In genomic region chr22:19291580-19292261, GRCh38 we compare ENCODE assay signal across 7 cellular contexts. TPM values are rescaled to one million over a fixed set of nuclear protein-coding genes. Genes with fewer than 3 reads are reported as not detected.
DNase-seq lines count a peak whose midpoint lies in the region; ATAC-seq and TF ChIP-seq lines count a peak whose summit lies in the region.

CLTCL1 (minus strand) TSS chr22:19291719; CDS start chr22:19291641, 78 bp downstream.

- WGBS in esophagus muscularis mucosa: 0% methylated on average over 22 of the region's 65 CpGs

- intact Hi-C loops in esophagus muscularis mucosa (cut with DNase I): no loop called here

- H3F3A ChIP-seq in OCI-LY1 (ENCODE audit: insufficient read depth, low read length): no peaks in the 10 kb centered on the region

- TF ChIP-seq CTCF in GM12875 (IDR thresholded peaks at IDR 0.05; ENCODE audit: borderline replicate concordance, insufficient read depth, low read depth, low read length) (no peak), OCI-LY1 (IDR thresholded peaks at IDR 0.05; ENCODE audit: low read length) (no peak), esophagus muscularis mucosa (IDR thresholded peaks at IDR 0.05) (no peak)

- H3K79me2 ChIP-seq in OCI-LY1 (ENCODE audit: insufficient read depth, low read length): no peaks in the 10 kb centered on the region

- H3K9me3 ChIP-seq in OCI-LY1 (ENCODE audit: low read length): no peaks in the 10 kb centered on the region
- no peaks in the 10 kb centered on the region for H3K9me3 ChIP-seq in esophagus muscularis mucosa
- no peaks in the 10 kb centered on the region for H3K9me3 ChIP-seq in muscle layer of colon (ENCODE audit: low read length)

- peaks cover 25% of the 10 kb centered on the region for H3K4me1 Mint-ChIP-seq in activated T-cell treated with anti-CD3 and anti-CD28 coated beads, Interleukin-2, amount 50 U/mL, for 24 hours (ENCODE audit: low read depth)

- H3K9me2 ChIP-seq in OCI-LY1 (ENCODE audit: low read depth, low read length): no peaks in the 10 kb centered on the region

- peak; percentile 82 for DNase-seq in activated T-cell treated with anti-CD3 and anti-CD28 coated beads, Interleukin-2, amount 50 U/mL, for 24 hours
- DNase-seq in esophagus muscularis mucosa (ENCODE audit: extremely low spot score): peak; percentile 93
- DNase-seq in stimulated activated CD8-positive, alpha-beta memory T cell treated with anti-CD3 and anti-CD28 coated beads, Interleukin-4, amount 100 ng/mL, for 48 hours: peak; percentile 81

- H3K9me3 Mint-ChIP-seq in activated T-cell treated with anti-CD3 and anti-CD28 coated beads, Interleukin-2, amount 50 U/mL, for 24 hours: no peaks in the 10 kb centered on the region

- H3K4me3 Mint-ChIP-seq in activated T-cell treated with anti-CD3 and anti-CD28 coated beads, Interleukin-2, amount 50 U/mL, for 24 hours: peak within 1 kb of the TSS; percentile 86

- peak within 1 kb of the TSS; percentile 96 for H3K4me2 ChIP-seq in OCI-LY1 (ENCODE audit: low read length)

- peak; percentile 43 for ATAC-seq in HG03108 (IDR thresholded peaks at IDR 0.05; ENCODE audit: unreplicated experiment)

- peaks cover 2% of the 10 kb centered on the region for H3K36me3 Mint-ChIP-seq in activated T-cell treated with anti-CD3 and anti-CD28 coated beads, Interleukin-2, amount 50 U/mL, for 24 hours (ENCODE audit: low read depth)

- TF ChIP-seq EP300 in esophagus muscularis mucosa (IDR thresholded peaks at IDR 0.05): no peak

- H4K20me1 ChIP-seq in OCI-LY1 (ENCODE audit: insufficient read depth, low read length): no peaks in the 10 kb centered on the region

- peak within 1 kb of the TSS; percentile 89 for H3K9ac ChIP-seq in OCI-LY1 (ENCODE audit: low read length)
- H3K9ac ChIP-seq in muscle layer of colon (ENCODE audit: low read length): peak within 1 kb of the TSS; percentile 94

- peaks cover 20% of the 10 kb centered on the region for H3K4me1 ChIP-seq in OCI-LY1 (ENCODE audit: insufficient read depth, low read length, severe bottlenecking)
- peaks cover 18 to 33% (median 26%) of the 10 kb centered on the region in 4 donors for H3K4me1 ChIP-seq in esophagus muscularis mucosa
- H3K4me1 ChIP-seq in muscle layer of colon (ENCODE audit: insufficient read depth, low read length): peaks cover 15% of the 10 kb centered on the region

- TF ChIP-seq POLR2A in esophagus muscularis mucosa (IDR thresholded peaks at IDR 0.05; ENCODE audit: low read depth): peak; percentile 47

- H3K36me3 ChIP-seq in OCI-LY1 (ENCODE audit: insufficient read depth, low read length) (no peaks in the 10 kb centered on the region), esophagus muscularis mucosa (no peaks in the 10 kb centered on the region), muscle layer of colon (ENCODE audit: insufficient read depth, low read length) (no peaks in the 10 kb centered on the region)

- H3K27me3 ChIP-seq in OCI-LY1 (ENCODE audit: insufficient read depth, low read length) (0 out of 2 replicates have a peak, but pooled peaks cover 5% of the 10 kb centered on the region), esophagus muscularis mucosa (no peaks in the 10 kb centered on the region), muscle layer of colon (ENCODE audit: control insufficient read depth in 1 of 2, insufficient read depth in 2 of 2, low read length in 2 of 2) (no peaks in the 10 kb centered on the region)

- peaks cover 27% of the 10 kb centered on the region for H3K27me3 Mint-ChIP-seq in activated T-cell treated with anti-CD3 and anti-CD28 coated beads, Interleukin-2, amount 50 U/mL, for 24 hours

- H3K4me3 ChIP-seq in GM12875 (ENCODE audit: low read depth, low read length) (peak within 1 kb of the TSS; percentile 58), OCI-LY1 (ENCODE audit: low read depth, low read length, poor library complexity, severe bottlenecking) (peak within 1 kb of the TSS; percentile 84), esophagus muscularis mucosa (peak within 1 kb of the TSS; percentile 81 to 99 (median 96)), muscle layer of colon (ENCODE audit: low read depth in 1 of 2, low read length in 2 of 2) (peak within 1 kb of the TSS; percentile 89 to 97)

- H3K27ac ChIP-seq in OCI-LY1 (ENCODE audit: low read depth, low read length, poor library complexity, severe bottlenecking) (no peak within 1 kb of the TSS), esophagus muscularis mucosa (replicated peaks in 1 of 4) (peak within 1 kb of the TSS; percentile 80 to 85 (median 84)), muscle layer of colon (ENCODE audit: low read depth, low read length) (peak within 1 kb of the TSS; percentile 63)

- H2AFZ ChIP-seq in OCI-LY1 (ENCODE audit: low read length): peak within 1 kb of the TSS; percentile 36; the same call in 1 of the 2 replicates

- H3K27ac Mint-ChIP-seq in activated T-cell treated with anti-CD3 and anti-CD28 coated beads, Interleukin-2, amount 50 U/mL, for 24 hours: peak within 1 kb of the TSS; percentile 66

RNA-seq across cellular contexts. Expression of gene CLTCL1, which starts in this region (rescaled TPM):
- 1 to 10 TPM; 4.8 to 8.9 (median 6.0) TPM for total RNA-seq in esophagus muscularis mucosa
